13 cellular contexts compared by ENCODE assay signal in genomic region chr5:135141303-135142268, GRCh38.
DNase-seq lines count a peak whose midpoint lies in the region; ATAC-seq, FAIRE-seq and TF ChIP-seq lines count a peak whose summit lies in the region.
"Had no signal": no experiment of that assay in that cellular context is flagged by ENCODE, and none has a peak within 500 bp of the region (broad histone marks: within the 10 kb centered on the region; RNA-seq: fewer than 3 reads in every experiment).

No MANE protein-coding gene starts in this region.

- peak; percentile 71 for ATAC-seq in HepG2
- no peak for ATAC-seq in right lobe of liver
- ATAC-seq in GM21576 (IDR thresholded peaks at IDR 0.05; ENCODE audit: unreplicated experiment), result no peak

- H3K27ac ChIP-seq in HepG2 (ENCODE audit: extremely low read length, insufficient read depth, low read length) (no peak overlapping the region), right lobe of liver (no peak overlapping the region)
- H3K27ac ChIP-seq: gastroesophageal sphincter had no signal

- H3K27me3 ChIP-seq in HepG2 (ENCODE audit: control insufficient read depth in 1 of 2, insufficient read depth in 2 of 2, low read length in 2 of 2) (no peaks in the 10 kb centered on the region), right lobe of liver (no peaks in the 10 kb centered on the region)
- H3K27me3 ChIP-seq: gastroesophageal sphincter had no signal

- in situ Hi-C loops in HepG2 (cut with HindIII; ENCODE audit: extremely low pct_ligation_motif_present, low pct_unique_long_range_greater_than_20kb), result no loop called here
- in situ Hi-C loops in KBM-7 (cut with MboI; ENCODE audit: low pct_unique_long_range_greater_than_20kb, low sequenced_read_pairs), result no loop called here

- TF ChIP-seq EP300 in HepG2 (IDR thresholded peaks at IDR 0.05; ENCODE audit: low read depth in 2 of 2, low read length in 2 of 2) (no peak), HepG2 (CRISPR knock-in tag; IDR thresholded peaks at IDR 0.05; ENCODE audit: borderline replicate concordance) (no peak)

- no peak for TF ChIP-seq RAD21 in HepG2 (CRISPR knock-in tag; IDR thresholded peaks at IDR 0.05)

- CTCF ChIA-PET in HepG2 (lab: Yijun Ruan, JAX; ENCODE audit: low intra/inter-chr PET ratio, low total read pairs), result no interaction called here

- H2AFZ ChIP-seq in HepG2 (ENCODE audit: low read length), result no peak overlapping the region

- no peak for TF ChIP-seq POLR2A in HepG2 (IDR thresholded peaks at IDR 0.05; ENCODE audit: insufficient read depth in 1 of 2, low read depth in 2 of 2, low read length in 2 of 2)
- TF ChIP-seq POLR2A in right lobe of liver (IDR thresholded peaks at IDR 0.05), result no peak

- POLR2A ChIA-PET in HepG2 (lab: Yijun Ruan, JAX), result interaction anchor here (0.9 to 2.4 kb wide), 2 partner anchors 9 to 15 kb away, joined by 3 to 18 read pairs; no protein-coding TSS in a partner anchor

- H3K4me1 ChIP-seq in HepG2 (ENCODE audit: insufficient read depth, low read length) (peaks cover 51% of the 10 kb centered on the region), right lobe of liver (no peaks in the 10 kb centered on the region)

- no TSS peak for BruUV-seq in HepG2 (replicated peaks; lab: Mats Ljungman, UMichigan)

- peak; percentile 74 for DNase-seq in HepG2 (ENCODE audit: low spot score)
- DNase-seq in right lobe of liver, result no peak
- DNase-seq in NCI-H510A treated with DMSO at 0.1 percent for 48 hours (lab: John Stamatoyannopoulos, UW), result peak; percentile 68
- peak; percentile 22 to 47 for DNase-seq in foreskin fibroblast
- no peak for DNase-seq in KBM-7
- DNase-seq in NCI-H2227 (lab: John Stamatoyannopoulos, UW; ENCODE audit: unreplicated experiment), result no peak
- no peak for DNase-seq in OCI-M2 (lab: John Stamatoyannopoulos, UW; ENCODE audit: unreplicated experiment)
- DNase-seq: activated CD4-positive, alpha-beta T cell treated with anti-CD3 and anti-CD28 coated beads, Interleukin-2, amount 50 U/mL, for 1 hour; activated naive CD4-positive, alpha-beta T cell treated with anti-CD3 and anti-CD28 coated beads for 36 hours; NCI-H524 treated with DMSO at 0.1 percent for 48 hours; substantia nigra had no signal

- H4K20me1 ChIP-seq in HepG2 (ENCODE audit: insufficient read depth, low read length), result no peaks in the 10 kb centered on the region

- H3K36me3 ChIP-seq in HepG2 (replicated peaks in 1 of 2; ENCODE audit: control insufficient read depth in 1 of 2, insufficient read depth in 2 of 2, low read length in 2 of 2) (no peaks in the 10 kb centered on the region), right lobe of liver (no peaks in the 10 kb centered on the region)
- H3K36me3 ChIP-seq: gastroesophageal sphincter had no signal

- peak; percentile 12 for FAIRE-seq in HepG2 (lab: Jason Lieb, UNC)

- TF ChIP-seq CTCF in HepG2 (CRISPR knock-in tag; IDR thresholded peaks at IDR 0.05) (no peak), right lobe of liver (IDR thresholded peaks at IDR 0.05) (no peak), foreskin fibroblast (IDR thresholded peaks at IDR 0.05; ENCODE audit: low read depth, low read length) (no peak)

- H3K4me2 ChIP-seq in HepG2 (ENCODE audit: low read depth, low read length), result peak overlapping the region; percentile 63

- 17% methylated on average over 8 of the region's 13 CpGs for WGBS in HepG2 (ENCODE audit: low lambda C conversion rate)
- WGBS in right lobe of liver (ENCODE audit: insufficient coverage, low coverage, low lambda C conversion rate, missing lambda C conversion rate), result 100% methylated on average over 2 of the region's 13 CpGs

- H3K9ac ChIP-seq in HepG2 (ENCODE audit: insufficient read depth, low read depth, low read length), result peak overlapping the region; percentile 34; the same call in 1 of the 2 replicates

- H3K4me3 ChIP-seq in HepG2 (replicated peaks in 1 of 3; ENCODE audit: insufficient read depth in 1 of 3, low read depth in 2 of 3, low read length in 3 of 3), result peak overlapping the region in 1 of 3 experiments; percentile 30; a peak in 2 of 6 replicates
- no peak overlapping the region for H3K4me3 ChIP-seq in right lobe of liver
- H3K4me3 ChIP-seq in foreskin fibroblast (ENCODE audit: low read depth in 1 of 2, low read length in 2 of 2), result no peak overlapping the region
- H3K4me3 ChIP-seq: gastroesophageal sphincter had no signal

- H3K79me2 ChIP-seq in HepG2 (ENCODE audit: insufficient read depth, low read length), result no peaks in the 10 kb centered on the region

- no peaks in the 10 kb centered on the region for H3K9me3 ChIP-seq in HepG2 (ENCODE audit: low read length)
- H3K9me3 ChIP-seq in right lobe of liver, result no peaks in the 10 kb centered on the region
- H3K9me3 ChIP-seq: gastroesophageal sphincter had no signal

- intact Hi-C loops in HepG2 (cut with micrococcal nuclease; ENCODE audit: unreplicated experiment), result no loop called here
- intact Hi-C loops in right lobe of liver (cut with DNase I), result no loop called here

TF ChIP-seq in HepG2, 621 proteins besides CTCF, POLR2A, EP300 and RAD21 (continues in another document):
- TF ChIP-seq, protein P1, sequence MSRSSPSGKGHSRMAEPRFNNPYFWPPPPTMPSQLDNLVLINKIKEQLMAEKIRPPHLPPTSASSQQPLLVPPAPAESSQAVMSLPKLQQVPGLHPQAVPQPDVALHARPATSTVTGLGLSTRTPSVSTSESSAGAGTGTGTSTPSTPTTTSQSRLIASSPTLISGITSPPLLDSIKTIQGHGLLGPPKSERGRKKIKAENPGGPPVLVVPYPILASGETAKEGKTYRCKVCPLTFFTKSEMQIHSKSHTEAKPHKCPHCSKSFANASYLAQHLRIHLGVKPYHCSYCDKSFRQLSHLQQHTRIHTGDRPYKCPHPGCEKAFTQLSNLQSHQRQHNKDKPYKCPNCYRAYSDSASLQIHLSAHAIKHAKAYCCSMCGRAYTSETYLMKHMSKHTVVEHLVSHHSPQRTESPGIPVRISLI (CRISPR knock-in tag; IDR thresholded peaks at IDR 0.05; ENCODE audit: borderline replicate concordance), result no peak
- no peak for TF ChIP-seq NFYB (CRISPR knock-in tag; IDR thresholded peaks at IDR 0.05)
- TF ChIP-seq PRMT3 (CRISPR knock-in tag; IDR thresholded peaks at IDR 0.05; ENCODE audit: borderline replicate concordance, low read depth), result no peak
- no peak for TF ChIP-seq RARG (CRISPR knock-in tag; IDR thresholded peaks at IDR 0.05; ENCODE audit: low read depth)
- no peak for TF ChIP-seq SYNCRIP (IDR thresholded peaks at IDR 0.05; ENCODE audit: insufficient read depth, low read depth, low read length)
- TF ChIP-seq ARID3A (IDR thresholded peaks at IDR 0.05; ENCODE audit: low read depth, low read length), result no peak
- TF ChIP-seq, protein P2, sequence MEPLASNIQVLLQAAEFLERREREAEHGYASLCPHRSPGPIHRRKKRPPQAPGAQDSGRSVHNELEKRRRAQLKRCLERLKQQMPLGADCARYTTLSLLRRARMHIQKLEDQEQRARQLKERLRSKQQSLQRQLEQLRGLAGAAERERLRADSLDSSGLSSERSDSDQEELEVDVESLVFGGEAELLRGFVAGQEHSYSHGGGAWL (CRISPR knock-in tag; IDR thresholded peaks at IDR 0.05), result no peak
- no peak for TF ChIP-seq RFX3 (CRISPR knock-in tag; IDR thresholded peaks at IDR 0.05)
- no peak for TF ChIP-seq HNRNPL (IDR thresholded peaks at IDR 0.05; ENCODE audit: low read depth, low read length)
- no peak for TF ChIP-seq ZMYM4 (CRISPR knock-in tag; IDR thresholded peaks at IDR 0.05)
- TF ChIP-seq, protein P3, sequence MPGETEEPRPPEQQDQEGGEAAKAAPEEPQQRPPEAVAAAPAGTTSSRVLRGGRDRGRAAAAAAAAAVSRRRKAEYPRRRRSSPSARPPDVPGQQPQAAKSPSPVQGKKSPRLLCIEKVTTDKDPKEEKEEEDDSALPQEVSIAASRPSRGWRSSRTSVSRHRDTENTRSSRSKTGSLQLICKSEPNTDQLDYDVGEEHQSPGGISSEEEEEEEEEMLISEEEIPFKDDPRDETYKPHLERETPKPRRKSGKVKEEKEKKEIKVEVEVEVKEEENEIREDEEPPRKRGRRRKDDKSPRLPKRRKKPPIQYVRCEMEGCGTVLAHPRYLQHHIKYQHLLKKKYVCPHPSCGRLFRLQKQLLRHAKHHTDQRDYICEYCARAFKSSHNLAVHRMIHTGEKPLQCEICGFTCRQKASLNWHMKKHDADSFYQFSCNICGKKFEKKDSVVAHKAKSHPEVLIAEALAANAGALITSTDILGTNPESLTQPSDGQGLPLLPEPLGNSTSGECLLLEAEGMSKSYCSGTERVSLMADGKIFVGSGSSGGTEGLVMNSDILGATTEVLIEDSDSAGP (CRISPR knock-in tag; IDR thresholded peaks at IDR 0.05; ENCODE audit: borderline replicate concordance), result peak; percentile 45; the same call in 1 of the 2 replicates
- TF ChIP-seq XBP1 (CRISPR knock-in tag; IDR thresholded peaks at IDR 0.05), result no peak
- no peak for TF ChIP-seq FOXO4 (CRISPR knock-in tag; conservative IDR thresholded peaks at IDR 0.05)

Comparison
In these comparisons a context has a peak if more than half of its experiments do, and no peak if none do; other contexts are left out.
1. DNase-seq: peak in HepG2 (single experiment), NCI-H510A treated with DMSO at 0.1 percent for 48 hours (single experiment) and foreskin fibroblast (2 of 2); none in right lobe of liver (0 of 3), KBM-7 (single experiment), NCI-H2227 (single experiment) and OCI-M2 (single experiment).